In the genomic region with DNA sequence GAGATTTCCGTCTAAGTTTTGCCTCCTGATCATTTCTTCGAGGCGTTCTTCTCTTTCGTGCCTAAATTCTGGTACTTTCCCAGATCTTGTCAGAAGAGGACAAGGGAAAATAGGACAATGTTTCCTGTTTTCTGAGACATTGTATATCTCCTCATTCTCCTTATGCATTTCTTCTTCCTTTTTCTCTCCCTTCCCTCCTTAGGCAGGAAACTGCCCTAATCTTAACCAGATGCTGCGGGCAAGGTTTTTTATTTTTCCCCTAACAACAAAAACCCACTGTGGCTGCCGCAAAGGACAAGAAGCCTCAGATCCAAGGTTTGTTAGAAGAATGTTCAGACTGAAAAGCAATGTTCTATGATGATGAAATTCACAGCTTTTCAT, we compare ENCODE assay signal across 1 cellular context.
TF ChIP-seq lines count a peak whose summit lies in the region.

No MANE protein-coding gene starts in this region.

TF ChIP-seq in endothelial cell of umbilical vein, 7 proteins besides CTCF, POLR2A, EP300 and RAD21:
- TF ChIP-seq EZH2 (IDR thresholded peaks at IDR 0.05; ENCODE audit: borderline replicate concordance, low read depth, low read length, severe bottlenecking) (no peak), MYC (IDR thresholded peaks at IDR 0.05; ENCODE audit: low read depth, low read length) (no peak), FOS (IDR thresholded peaks at IDR 0.05; ENCODE audit: borderline replicate concordance, insufficient read depth, low read length) (no peak), GATA2 (IDR thresholded peaks at IDR 0.05; ENCODE audit: insufficient read depth, insufficient read length, low read depth, low read length) (no peak), POLR2AphosphoS5 (IDR thresholded peaks at IDR 0.05; ENCODE audit: insufficient read depth, low read depth, low read length) (no peak), JUN (IDR thresholded peaks at IDR 0.05; ENCODE audit: borderline replicate concordance, insufficient read depth, insufficient read length, low read depth) (no peak)
- TF ChIP-seq, protein P1, sequence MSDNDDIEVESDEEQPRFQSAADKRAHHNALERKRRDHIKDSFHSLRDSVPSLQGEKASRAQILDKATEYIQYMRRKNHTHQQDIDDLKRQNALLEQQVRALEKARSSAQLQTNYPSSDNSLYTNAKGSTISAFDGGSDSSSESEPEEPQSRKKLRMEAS (IDR thresholded peaks at IDR 0.05; ENCODE audit: insufficient read depth, insufficient read length): no peak
